11 cellular contexts compared by ENCODE assay signal in the genomic region with DNA sequence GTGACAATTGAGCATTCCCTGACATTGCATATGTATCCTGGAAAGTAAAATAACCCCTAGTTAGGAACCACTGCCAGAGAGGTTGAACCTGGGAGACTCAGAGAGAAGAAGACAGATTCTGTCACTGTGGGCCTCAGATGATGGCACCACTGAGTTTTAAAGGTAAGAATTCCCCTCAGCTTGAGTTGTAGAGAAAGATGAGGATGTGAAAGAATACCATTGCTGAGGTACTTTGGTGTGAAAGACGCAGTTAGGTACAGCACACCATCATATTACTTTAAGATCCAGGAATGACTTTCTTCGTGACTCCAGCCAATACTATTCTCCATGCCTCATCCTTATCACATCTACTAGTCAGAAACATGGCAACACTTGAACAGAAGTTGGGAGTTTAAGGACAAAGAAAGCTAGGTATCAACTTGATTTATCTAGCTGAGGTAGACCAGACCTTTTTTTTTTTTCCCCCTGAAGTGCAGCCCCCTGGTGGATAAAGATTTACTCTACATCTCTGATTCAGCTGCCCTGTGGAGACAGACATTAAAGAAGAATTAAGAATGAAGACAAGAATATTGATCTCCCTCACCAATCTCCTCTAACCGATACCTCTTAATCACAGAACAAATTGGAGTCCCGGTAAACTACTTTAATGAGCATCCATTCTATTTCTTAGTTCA.
DNase-seq lines count a peak whose midpoint lies in the region; ATAC-seq, FAIRE-seq and TF ChIP-seq lines count a peak whose summit lies in the region.
"Had no signal": no experiment of that assay in that cellular context is flagged by ENCODE, and none has a peak within 500 bp of the region (broad histone marks: within the 10 kb centered on the region; RNA-seq: fewer than 3 reads in every experiment).

No MANE protein-coding gene starts in this region.

- peaks cover 12% of the 10 kb centered on the region for H3K9me3 Mint-ChIP-seq in WTC11
- H3K9me3 Mint-ChIP-seq: activated B cell treated with CpG ODN at 0.5 μM for 24 hours had no signal

- no peaks in the 10 kb centered on the region for H4K20me1 ChIP-seq in HepG2 (ENCODE audit: insufficient read depth, low read length)
- H4K20me1 ChIP-seq: BLaER1 had no signal

- POLR2A ChIA-PET in HepG2 (lab: Yijun Ruan, JAX) (no interaction called here), WTC11 (lab: Charles Lee) (no interaction called here)

- CTCF ChIA-PET in HepG2 (lab: Yijun Ruan, JAX; ENCODE audit: low intra/inter-chr PET ratio, low total read pairs) (no interaction called here), WTC11 (lab: Charles Lee) (interaction anchor here (0.6 to 1.9 kb wide), 18 partner anchors 10 to 703 kb away, joined by 3 to 17 read pairs (median 3); no protein-coding TSS in a partner anchor)

- BruUV-seq in HepG2 (replicated peaks; lab: Mats Ljungman, UMichigan), result no TSS peak

- 5% methylated on average over 4 of the region's 4 CpGs for WGBS in HepG2 (ENCODE audit: low lambda C conversion rate)
- 84% methylated on average over 4 of the region's 4 CpGs for WGBS in right lobe of liver (ENCODE audit: insufficient coverage, low coverage, low lambda C conversion rate, missing lambda C conversion rate)

- TF ChIP-seq POLR2A in HepG2 (IDR thresholded peaks at IDR 0.05; ENCODE audit: insufficient read depth in 1 of 2, low read depth in 2 of 2, low read length in 2 of 2), result no peak
- TF ChIP-seq POLR2A in right lobe of liver (IDR thresholded peaks at IDR 0.05), result no peak

- H3K9ac ChIP-seq in HepG2 (ENCODE audit: insufficient read depth, low read depth, low read length), result no peak overlapping the region
- H3K9ac ChIP-seq: BLaER1 had no signal

- intact Hi-C loops in HepG2 (cut with micrococcal nuclease; ENCODE audit: unreplicated experiment), result loop anchor here (2.0 to 10.0 kb wide), 3 partner anchors 301 to 1107 kb away; no protein-coding TSS in a partner anchor
- intact Hi-C loops in right lobe of liver (cut with DNase I), result no loop called here

- peaks cover 9% of the 10 kb centered on the region for H3K27me3 Mint-ChIP-seq in WTC11 (ENCODE audit: low read depth)

- H3K4me3 ChIP-seq in HepG2 (replicated peaks in 1 of 3; ENCODE audit: insufficient read depth in 1 of 3, low read depth in 2 of 3, low read length in 3 of 3) (no peak overlapping the region), right lobe of liver (no peak overlapping the region)
- H3K4me3 ChIP-seq: BLaER1 had no signal

- H3K27ac ChIP-seq in HepG2 (ENCODE audit: extremely low read length, insufficient read depth, low read length) (no peak overlapping the region), right lobe of liver (no peak overlapping the region)
- H3K27ac ChIP-seq: BLaER1 had no signal

- no peak overlapping the region for H3K4me3 Mint-ChIP-seq in WTC11
- H3K4me3 Mint-ChIP-seq: activated B cell treated with CpG ODN at 0.5 μM for 24 hours had no signal

- H3K27me3 ChIP-seq in HepG2 (ENCODE audit: control insufficient read depth in 1 of 2, insufficient read depth in 2 of 2, low read length in 2 of 2) (no peaks in the 10 kb centered on the region), right lobe of liver (no peaks in the 10 kb centered on the region)
- H3K27me3 ChIP-seq: BLaER1 had no signal

- TF ChIP-seq RAD21 in HepG2 (CRISPR knock-in tag; IDR thresholded peaks at IDR 0.05), result no peak

- H2AFZ ChIP-seq in HepG2 (ENCODE audit: low read length), result no peak overlapping the region

- TF ChIP-seq CTCF in HepG2 (CRISPR knock-in tag; IDR thresholded peaks at IDR 0.05) (no peak), right lobe of liver (IDR thresholded peaks at IDR 0.05) (no peak), WTC11 (IDR thresholded peaks at IDR 0.05) (peak; percentile 70)

- no peak for DNase-seq in HepG2 (ENCODE audit: low spot score)
- no peak for DNase-seq in right lobe of liver
- DNase-seq in WTC11 (ENCODE audit: low spot score), result no peak
- DNase-seq in G401 (ENCODE audit: low spot score), result no peak
- no peak for DNase-seq in epidermal melanocyte (ENCODE audit: insufficient read length, low spot score)
- DNase-seq: activated B cell treated with CpG ODN at 0.5 μM for 24 hours had no signal

- no peaks in the 10 kb centered on the region for H3K79me2 ChIP-seq in HepG2 (ENCODE audit: insufficient read depth, low read length)

- H3K4me1 ChIP-seq in HepG2 (ENCODE audit: insufficient read depth, low read length), result peaks cover 11% of the 10 kb centered on the region; the same call in 1 of the 2 replicates
- no peaks in the 10 kb centered on the region for H3K4me1 ChIP-seq in right lobe of liver
- H3K4me1 ChIP-seq: BLaER1 had no signal

- H3K36me3 ChIP-seq in HepG2 (replicated peaks in 1 of 2; ENCODE audit: control insufficient read depth in 1 of 2, insufficient read depth in 2 of 2, low read length in 2 of 2), result no peaks in the 10 kb centered on the region
- H3K36me3 ChIP-seq in right lobe of liver, result no peaks in the 10 kb centered on the region
- H3K36me3 ChIP-seq: BLaER1 had no signal

- peak overlapping the region; percentile 17; the same call in 1 of the 2 replicates for H3K27ac Mint-ChIP-seq in WTC11
- H3K27ac Mint-ChIP-seq: activated B cell treated with CpG ODN at 0.5 μM for 24 hours had no signal

- H3K36me3 Mint-ChIP-seq in WTC11, result no peaks in the 10 kb centered on the region

- no peaks in the 10 kb centered on the region for H3K9me3 ChIP-seq in HepG2 (ENCODE audit: low read length)
- H3K9me3 ChIP-seq in right lobe of liver, result no peaks in the 10 kb centered on the region
- H3K9me3 ChIP-seq: BLaER1 had no signal

- no peak for FAIRE-seq in HepG2 (lab: Jason Lieb, UNC)

- TF ChIP-seq EP300 in HepG2 (IDR thresholded peaks at IDR 0.05; ENCODE audit: low read depth in 2 of 2, low read length in 2 of 2), result no peak
- no peak for TF ChIP-seq EP300 in HepG2 (CRISPR knock-in tag; IDR thresholded peaks at IDR 0.05; ENCODE audit: borderline replicate concordance)

- H3K4me1 Mint-ChIP-seq in WTC11, result peaks cover 42% of the 10 kb centered on the region
- H3K4me1 Mint-ChIP-seq: activated B cell treated with CpG ODN at 0.5 μM for 24 hours had no signal

- no peak overlapping the region for H3K4me2 ChIP-seq in HepG2 (ENCODE audit: low read depth, low read length)
- H3K4me2 ChIP-seq: BLaER1 had no signal

- peak; percentile 38; the same call in 1 of the 3 replicates for ATAC-seq in HepG2
- ATAC-seq in right lobe of liver, result no peak
- peak; percentile 39 for ATAC-seq in HG02759 (IDR thresholded peaks at IDR 0.05; ENCODE audit: unreplicated experiment)
- ATAC-seq in WTC11, result peak; percentile 61; the same call in 1 of the 2 replicates
- no peak for ATAC-seq in GM21515 (IDR thresholded peaks at IDR 0.05; ENCODE audit: unreplicated experiment)
- ATAC-seq in GM21717 (IDR thresholded peaks at IDR 0.05; ENCODE audit: unreplicated experiment), result no peak
- ATAC-seq: sciatic nerve had no signal

- in situ Hi-C loops in HepG2 (cut with HindIII; ENCODE audit: extremely low pct_ligation_motif_present, low pct_unique_long_range_greater_than_20kb) (no loop called here), G401 (cut with HindIII; ENCODE audit: low sequenced_read_pairs) (no loop called here)

TF ChIP-seq in WTC11, 78 proteins besides CTCF, POLR2A, EP300 and RAD21:
- TF ChIP-seq, protein P1, sequence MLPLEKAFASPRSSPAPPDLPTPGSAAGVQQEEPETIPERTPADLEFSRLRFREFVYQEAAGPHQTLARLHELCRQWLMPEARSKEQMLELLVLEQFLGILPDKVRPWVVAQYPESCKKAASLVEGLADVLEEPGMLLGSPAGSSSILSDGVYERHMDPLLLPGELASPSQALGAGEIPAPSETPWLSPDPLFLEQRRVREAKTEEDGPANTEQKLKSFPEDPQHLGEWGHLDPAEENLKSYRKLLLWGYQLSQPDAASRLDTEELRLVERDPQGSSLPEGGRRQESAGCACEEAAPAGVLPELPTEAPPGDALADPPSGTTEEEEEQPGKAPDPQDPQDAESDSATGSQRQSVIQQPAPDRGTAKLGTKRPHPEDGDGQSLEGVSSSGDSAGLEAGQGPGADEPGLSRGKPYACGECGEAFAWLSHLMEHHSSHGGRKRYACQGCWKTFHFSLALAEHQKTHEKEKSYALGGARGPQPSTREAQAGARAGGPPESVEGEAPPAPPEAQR (CRISPR knock-in tag; IDR thresholded peaks at IDR 0.05), result no peak
- TF ChIP-seq IRF1 (CRISPR knock-in tag; IDR thresholded peaks at IDR 0.05), result no peak
- TF ChIP-seq NFE2L1 (CRISPR knock-in tag; IDR thresholded peaks at IDR 0.05), result no peak
- no peak for TF ChIP-seq ZNF263 (CRISPR knock-in tag; IDR thresholded peaks at IDR 0.05; ENCODE audit: low read depth)
- no peak for TF ChIP-seq ZBTB43 (CRISPR knock-in tag; IDR thresholded peaks at IDR 0.05)

Comparison
In these comparisons a context has a peak if more than half of its experiments do, and no peak if none do; other contexts are left out.
1. ATAC-seq: peak in HepG2 (single experiment), HG02759 (single experiment) and WTC11 (single experiment); none in right lobe of liver (0 of 4), GM21515 (single experiment) and GM21717 (single experiment).
2. Of the 50 proteins assayed by ChIP-seq in both HepG2 and WTC11: peak only in HepG2: none; only in WTC11: CTCF; in both: none; in neither: 49.